ENCODE assay signal across 3 cellular contexts in the genomic region with DNA sequence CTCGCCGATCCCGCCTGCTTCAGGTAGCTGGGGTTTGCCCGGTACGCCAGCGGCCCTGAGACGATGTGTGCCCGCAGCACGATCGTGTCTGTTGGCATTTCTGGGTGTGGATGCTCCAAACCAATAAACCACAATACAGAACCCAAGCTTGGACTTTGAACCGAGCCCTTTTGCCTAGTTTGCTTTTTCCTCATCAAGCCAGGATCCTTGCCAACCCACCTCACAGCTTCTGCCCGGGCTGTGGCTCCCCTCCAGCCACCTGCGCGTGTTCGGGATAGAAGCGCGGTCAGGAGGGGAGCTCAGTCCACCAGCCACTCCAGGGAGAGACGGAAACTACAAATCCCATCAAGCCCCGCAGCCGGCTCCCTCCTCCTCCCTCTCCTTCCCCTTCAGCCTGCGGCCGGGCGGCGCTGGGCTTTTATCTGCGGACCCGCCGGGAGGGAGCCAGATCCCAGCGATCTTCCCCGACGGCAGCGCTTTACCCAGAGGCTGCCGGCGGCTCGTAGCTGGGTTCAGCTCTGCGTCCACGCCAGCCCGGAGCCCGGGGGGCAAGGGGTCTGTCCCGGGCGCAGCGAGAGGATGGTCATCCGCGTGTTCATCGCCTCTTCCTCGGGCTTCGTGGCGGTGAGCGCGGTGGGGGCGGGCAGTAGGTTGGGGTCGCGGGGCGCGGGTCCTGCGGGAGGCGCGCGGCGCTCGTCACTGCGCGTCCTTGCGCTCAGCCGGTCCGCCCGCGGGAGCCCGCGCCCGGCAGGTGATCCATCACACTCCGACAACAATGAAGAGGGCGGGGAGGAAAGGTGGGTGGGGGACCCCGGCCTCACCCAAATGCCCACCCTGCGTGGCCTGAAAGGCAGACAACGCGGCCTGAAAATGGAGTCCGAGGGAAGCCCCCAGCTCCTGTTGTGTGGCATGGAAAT.
A peak's percentile ranks its signal among the peaks of the same experiment; 100 is the strongest.
TF ChIP-seq lines count a peak whose summit lies in the region.

TSS of gene SH3BGRL2 (plus strand) at position 447 of the 917 bp plus-strand sequence. CDS start at position 580, 133 bp downstream.

TF ChIP-seq in HEK293, 187 proteins besides CTCF, POLR2A, EP300 and RAD21 (continued from another document and continues in another):
- TF ChIP-seq, protein P1, sequence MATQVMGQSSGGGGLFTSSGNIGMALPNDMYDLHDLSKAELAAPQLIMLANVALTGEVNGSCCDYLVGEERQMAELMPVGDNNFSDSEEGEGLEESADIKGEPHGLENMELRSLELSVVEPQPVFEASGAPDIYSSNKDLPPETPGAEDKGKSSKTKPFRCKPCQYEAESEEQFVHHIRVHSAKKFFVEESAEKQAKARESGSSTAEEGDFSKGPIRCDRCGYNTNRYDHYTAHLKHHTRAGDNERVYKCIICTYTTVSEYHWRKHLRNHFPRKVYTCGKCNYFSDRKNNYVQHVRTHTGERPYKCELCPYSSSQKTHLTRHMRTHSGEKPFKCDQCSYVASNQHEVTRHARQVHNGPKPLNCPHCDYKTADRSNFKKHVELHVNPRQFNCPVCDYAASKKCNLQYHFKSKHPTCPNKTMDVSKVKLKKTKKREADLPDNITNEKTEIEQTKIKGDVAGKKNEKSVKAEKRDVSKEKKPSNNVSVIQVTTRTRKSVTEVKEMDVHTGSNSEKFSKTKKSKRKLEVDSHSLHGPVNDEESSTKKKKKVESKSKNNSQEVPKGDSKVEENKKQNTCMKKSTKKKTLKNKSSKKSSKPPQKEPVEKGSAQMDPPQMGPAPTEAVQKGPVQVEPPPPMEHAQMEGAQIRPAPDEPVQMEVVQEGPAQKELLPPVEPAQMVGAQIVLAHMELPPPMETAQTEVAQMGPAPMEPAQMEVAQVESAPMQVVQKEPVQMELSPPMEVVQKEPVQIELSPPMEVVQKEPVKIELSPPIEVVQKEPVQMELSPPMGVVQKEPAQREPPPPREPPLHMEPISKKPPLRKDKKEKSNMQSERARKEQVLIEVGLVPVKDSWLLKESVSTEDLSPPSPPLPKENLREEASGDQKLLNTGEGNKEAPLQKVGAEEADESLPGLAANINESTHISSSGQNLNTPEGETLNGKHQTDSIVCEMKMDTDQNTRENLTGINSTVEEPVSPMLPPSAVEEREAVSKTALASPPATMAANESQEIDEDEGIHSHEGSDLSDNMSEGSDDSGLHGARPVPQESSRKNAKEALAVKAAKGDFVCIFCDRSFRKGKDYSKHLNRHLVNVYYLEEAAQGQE (tag by site-specific recombination; IDR thresholded peaks at IDR 0.05), result no peak; the same call in 1 of the 2 replicates
- peak; percentile 68; the same call in 1 of the 2 replicates for TF ChIP-seq IKZF3 (tag by site-specific recombination; IDR thresholded peaks at IDR 0.05)
- TF ChIP-seq, protein P2, sequence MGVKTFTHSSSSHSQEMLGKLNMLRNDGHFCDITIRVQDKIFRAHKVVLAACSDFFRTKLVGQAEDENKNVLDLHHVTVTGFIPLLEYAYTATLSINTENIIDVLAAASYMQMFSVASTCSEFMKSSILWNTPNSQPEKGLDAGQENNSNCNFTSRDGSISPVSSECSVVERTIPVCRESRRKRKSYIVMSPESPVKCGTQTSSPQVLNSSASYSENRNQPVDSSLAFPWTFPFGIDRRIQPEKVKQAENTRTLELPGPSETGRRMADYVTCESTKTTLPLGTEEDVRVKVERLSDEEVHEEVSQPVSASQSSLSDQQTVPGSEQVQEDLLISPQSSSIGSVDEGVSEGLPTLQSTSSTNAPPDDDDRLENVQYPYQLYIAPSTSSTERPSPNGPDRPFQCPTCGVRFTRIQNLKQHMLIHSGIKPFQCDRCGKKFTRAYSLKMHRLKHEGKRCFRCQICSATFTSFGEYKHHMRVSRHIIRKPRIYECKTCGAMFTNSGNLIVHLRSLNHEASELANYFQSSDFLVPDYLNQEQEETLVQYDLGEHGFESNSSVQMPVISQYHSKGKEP (tag by site-specific recombination; IDR thresholded peaks at IDR 0.05), result no peak
- TF ChIP-seq, protein P3, sequence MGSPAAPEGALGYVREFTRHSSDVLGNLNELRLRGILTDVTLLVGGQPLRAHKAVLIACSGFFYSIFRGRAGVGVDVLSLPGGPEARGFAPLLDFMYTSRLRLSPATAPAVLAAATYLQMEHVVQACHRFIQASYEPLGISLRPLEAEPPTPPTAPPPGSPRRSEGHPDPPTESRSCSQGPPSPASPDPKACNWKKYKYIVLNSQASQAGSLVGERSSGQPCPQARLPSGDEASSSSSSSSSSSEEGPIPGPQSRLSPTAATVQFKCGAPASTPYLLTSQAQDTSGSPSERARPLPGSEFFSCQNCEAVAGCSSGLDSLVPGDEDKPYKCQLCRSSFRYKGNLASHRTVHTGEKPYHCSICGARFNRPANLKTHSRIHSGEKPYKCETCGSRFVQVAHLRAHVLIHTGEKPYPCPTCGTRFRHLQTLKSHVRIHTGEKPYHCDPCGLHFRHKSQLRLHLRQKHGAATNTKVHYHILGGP (tag by site-specific recombination; IDR thresholded peaks at IDR 0.05), result no peak
- no peak for TF ChIP-seq ZNF792 (tag by site-specific recombination; IDR thresholded peaks at IDR 0.05)

TF ChIP-seq in H1, 55 proteins besides CTCF, POLR2A, EP300 and RAD21 (continued from another document and continues in another):
- TF ChIP-seq, protein P4, sequence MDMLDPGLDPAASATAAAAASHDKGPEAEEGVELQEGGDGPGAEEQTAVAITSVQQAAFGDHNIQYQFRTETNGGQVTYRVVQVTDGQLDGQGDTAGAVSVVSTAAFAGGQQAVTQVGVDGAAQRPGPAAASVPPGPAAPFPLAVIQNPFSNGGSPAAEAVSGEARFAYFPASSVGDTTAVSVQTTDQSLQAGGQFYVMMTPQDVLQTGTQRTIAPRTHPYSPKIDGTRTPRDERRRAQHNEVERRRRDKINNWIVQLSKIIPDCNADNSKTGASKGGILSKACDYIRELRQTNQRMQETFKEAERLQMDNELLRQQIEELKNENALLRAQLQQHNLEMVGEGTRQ (IDR thresholded peaks at IDR 0.05; ENCODE audit: low read length), result no peak
- no peak for TF ChIP-seq HDAC6 (IDR thresholded peaks at IDR 0.05; ENCODE audit: low read depth, low read length)
- 0 out of 2 replicates have a peak, but pooled peaks have one; percentile 59 for TF ChIP-seq SP4 (IDR thresholded peaks at IDR 0.05; ENCODE audit: low read length)
- no peak for TF ChIP-seq RFX5 (IDR thresholded peaks at IDR 0.05; ENCODE audit: borderline replicate concordance, low read depth, low read length)
- no peak for TF ChIP-seq EZH2 (IDR thresholded peaks at IDR 0.05; ENCODE audit: low read depth, low read length, severe bottlenecking)
- TF ChIP-seq RBBP5 (IDR thresholded peaks at IDR 0.05; ENCODE audit: borderline replicate concordance, low read depth, low read length), result peak; percentile 95; the same call in 1 of the 2 replicates
- TF ChIP-seq NANOG (IDR thresholded peaks at IDR 0.05; ENCODE audit: insufficient read depth, low read depth, low read length, poor library complexity, severe bottlenecking), result no peak
- TF ChIP-seq SIX5 (IDR thresholded peaks at IDR 0.05; ENCODE audit: low read depth, low read length), result peak; percentile 58
- TF ChIP-seq RXRA (IDR thresholded peaks at IDR 0.05; ENCODE audit: insufficient read depth, low read depth, low read length), result no peak
- TF ChIP-seq, protein P5, sequence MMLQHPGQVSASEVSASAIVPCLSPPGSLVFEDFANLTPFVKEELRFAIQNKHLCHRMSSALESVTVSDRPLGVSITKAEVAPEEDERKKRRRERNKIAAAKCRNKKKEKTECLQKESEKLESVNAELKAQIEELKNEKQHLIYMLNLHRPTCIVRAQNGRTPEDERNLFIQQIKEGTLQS (IDR thresholded peaks at IDR 0.05; ENCODE audit: insufficient read depth, low read depth, low read length), result no peak
- no peak for TF ChIP-seq CHD2 (IDR thresholded peaks at IDR 0.05; ENCODE audit: low read length)
- no peak for TF ChIP-seq BACH1 (IDR thresholded peaks at IDR 0.05; ENCODE audit: low read length)
- no peak for TF ChIP-seq ATF2 (IDR thresholded peaks at IDR 0.05; ENCODE audit: low read length)
- TF ChIP-seq NRF1 (IDR thresholded peaks at IDR 0.05; ENCODE audit: low read depth, low read length), result no peak
- TF ChIP-seq MAFK (IDR thresholded peaks at IDR 0.05; ENCODE audit: low read depth, low read length), result no peak
- 0 out of 4 replicates have a peak, but pooled peaks have one; percentile 41 to 77 for TF ChIP-seq HDAC2 (IDR thresholded peaks at IDR 0.05; ENCODE audit: borderline replicate concordance in 1 of 2, low read depth in 2 of 2, low read length in 2 of 2)
- TF ChIP-seq CEBPB (IDR thresholded peaks at IDR 0.05; ENCODE audit: low read depth, low read length), result no peak
- no peak for TF ChIP-seq CTBP2 (IDR thresholded peaks at IDR 0.05; ENCODE audit: borderline replicate concordance, insufficient read depth, insufficient read length, low read length)
- TF ChIP-seq TEAD4 (IDR thresholded peaks at IDR 0.05; ENCODE audit: low read depth, low read length), result no peak
- no peak for TF ChIP-seq POU5F1 (IDR thresholded peaks at IDR 0.05; ENCODE audit: low read depth, low read length)
- no peak for TF ChIP-seq TCF12 (IDR thresholded peaks at IDR 0.05; ENCODE audit: low read depth, low read length)
- no peak for TF ChIP-seq JUND (IDR thresholded peaks at IDR 0.05; ENCODE audit: low read length)
- TF ChIP-seq TBP (IDR thresholded peaks at IDR 0.05; ENCODE audit: low read depth, low read length), result peak; percentile 76; the same call in 1 of the 2 replicates
- TF ChIP-seq CHD1 (IDR thresholded peaks at IDR 0.05; ENCODE audit: low read depth, low read length), result no peak
- TF ChIP-seq KDM4A (IDR thresholded peaks at IDR 0.05; ENCODE audit: low read depth, low read length, severe bottlenecking), result peak; percentile 95
- peak; percentile 33; the same call in 1 of the 2 replicates for TF ChIP-seq YY1 (IDR thresholded peaks at IDR 0.05; ENCODE audit: low read depth, low read length)

TF ChIP-seq in HepG2, 621 proteins besides CTCF, POLR2A, EP300 and RAD21 (continued from another document and continues in another):
- TF ChIP-seq, protein P6, sequence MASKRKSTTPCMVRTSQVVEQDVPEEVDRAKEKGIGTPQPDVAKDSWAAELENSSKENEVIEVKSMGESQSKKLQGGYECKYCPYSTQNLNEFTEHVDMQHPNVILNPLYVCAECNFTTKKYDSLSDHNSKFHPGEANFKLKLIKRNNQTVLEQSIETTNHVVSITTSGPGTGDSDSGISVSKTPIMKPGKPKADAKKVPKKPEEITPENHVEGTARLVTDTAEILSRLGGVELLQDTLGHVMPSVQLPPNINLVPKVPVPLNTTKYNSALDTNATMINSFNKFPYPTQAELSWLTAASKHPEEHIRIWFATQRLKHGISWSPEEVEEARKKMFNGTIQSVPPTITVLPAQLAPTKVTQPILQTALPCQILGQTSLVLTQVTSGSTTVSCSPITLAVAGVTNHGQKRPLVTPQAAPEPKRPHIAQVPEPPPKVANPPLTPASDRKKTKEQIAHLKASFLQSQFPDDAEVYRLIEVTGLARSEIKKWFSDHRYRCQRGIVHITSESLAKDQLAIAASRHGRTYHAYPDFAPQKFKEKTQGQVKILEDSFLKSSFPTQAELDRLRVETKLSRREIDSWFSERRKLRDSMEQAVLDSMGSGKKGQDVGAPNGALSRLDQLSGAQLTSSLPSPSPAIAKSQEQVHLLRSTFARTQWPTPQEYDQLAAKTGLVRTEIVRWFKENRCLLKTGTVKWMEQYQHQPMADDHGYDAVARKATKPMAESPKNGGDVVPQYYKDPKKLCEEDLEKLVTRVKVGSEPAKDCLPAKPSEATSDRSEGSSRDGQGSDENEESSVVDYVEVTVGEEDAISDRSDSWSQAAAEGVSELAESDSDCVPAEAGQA (IDR thresholded peaks at IDR 0.05; ENCODE audit: low read depth), result no peak
- TF ChIP-seq, protein P6 (CRISPR knock-in tag; IDR thresholded peaks at IDR 0.05; ENCODE audit: borderline replicate concordance), result no peak
- TF ChIP-seq ZNF841 (CRISPR knock-in tag; IDR thresholded peaks at IDR 0.05; ENCODE audit: borderline replicate concordance) (no peak), ZNF616 (CRISPR knock-in tag; IDR thresholded peaks at IDR 0.05; ENCODE audit: low read depth) (0 out of 2 replicates have a peak, but pooled peaks have one; percentile 21), RNF2 (conservative IDR thresholded peaks at IDR 0.05; ENCODE audit: low read depth) (no peak), MXD1 (CRISPR knock-in tag; IDR thresholded peaks at IDR 0.05) (no peak), PRPF4 (IDR thresholded peaks at IDR 0.05; ENCODE audit: low read depth, low read length, poor library complexity, severe bottlenecking) (no peak), NCOA2 (CRISPR knock-in tag; IDR thresholded peaks at IDR 0.05) (peak; percentile 42; the same call in 1 of the 2 replicates)
- TF ChIP-seq, protein P1 (IDR thresholded peaks at IDR 0.05; ENCODE audit: borderline replicate concordance in 1 of 2, low read depth in 1 of 2, low read length in 2 of 2), result no peak; a peak in 1 of 4 replicates
